ENCODE assay signal across 9 cellular contexts in genomic region chr22:37563153-37564081, GRCh38. TPM values are rescaled to one million over a fixed set of nuclear protein-coding genes. Genes with fewer than 3 reads are reported as not detected.
A peak's percentile ranks its signal among the peaks of the same experiment; 100 is the strongest.
DNase-seq lines count a peak whose midpoint lies in the region; ATAC-seq and TF ChIP-seq lines count a peak whose summit lies in the region.
"Had no signal": no experiment of that assay in that cellular context is flagged by ENCODE, and none has a peak within 500 bp of the region (broad histone marks: within the 10 kb centered on the region; RNA-seq: fewer than 3 reads in every experiment).

No MANE protein-coding gene starts in this region.

- H3K9ac ChIP-seq in H9 (ENCODE audit: extremely low read depth, insufficient read length, low read length) (no peak overlapping the region), iPS-20b (ENCODE audit: low read depth, low read length) (peak overlapping the region; percentile 20; the same call in 1 of the 2 replicates)

- H3K36me3 Mint-ChIP-seq in H9 (ENCODE audit: insufficient read depth in 1 of 3, low read depth in 3 of 3) (peaks cover 0 to 12% (median 2%) of the 10 kb centered on the region in 3 experiments; a peak in 4 of 7 replicates), T-cell (no peaks in the 10 kb centered on the region)

- intact Hi-C loops in ascending aorta (cut with DNase I) = loop anchor here (5.0 kb wide), 2 partner anchors 114 to 1969 kb away; partner anchors contain the start of genes LGALS1 and RPS19BP1

- H3K36me3 ChIP-seq in ascending aorta (peaks cover 22 to 24% of the 10 kb centered on the region in 2 donors), iPS-20b (ENCODE audit: insufficient read depth, low read depth, low read length) (no peaks in the 10 kb centered on the region)

- no peak overlapping the region for H2BK12ac ChIP-seq in H9 (ENCODE audit: insufficient read length, low read depth, low read length)

- H4K8ac ChIP-seq in H9 (replicated peaks; ENCODE audit: insufficient read length, low read depth, low read length) = no peak overlapping the region

- no peak overlapping the region for H3K56ac ChIP-seq in H9 (ENCODE audit: insufficient read length, low read depth, low read length)

- H3K9me3 ChIP-seq in H9 (ENCODE audit: control insufficient read depth, low read depth, low read length) (no peaks in the 10 kb centered on the region), ascending aorta (no peaks in the 10 kb centered on the region), iPS-20b (ENCODE audit: insufficient read depth, low read depth, low read length) (no peaks in the 10 kb centered on the region)

- no peak overlapping the region for H2AFZ ChIP-seq in H9 (ENCODE audit: low read length)

- CTCF ChIA-PET in T-cell (lab: Charles Lee) = interaction anchor here in 1 of 2 donors (0.9 to 1.5 kb wide), 2 partner anchors 29 to 44 kb away, joined by 4 to 7 read pairs; no protein-coding TSS in a partner anchor

- no peak overlapping the region for H4K91ac ChIP-seq in H9 (ENCODE audit: insufficient read length, low read depth, low read length)

- TF ChIP-seq CTCF in H9 (conservative IDR thresholded peaks at IDR 0.05) = no peak
- TF ChIP-seq CTCF in ascending aorta (IDR thresholded peaks at IDR 0.05) = no peak

- H3K4me1 Mint-ChIP-seq in H9 (peaks cover 34 to 43% of the 10 kb centered on the region in 2 experiments), T-cell (peaks cover 31 to 39% (median 34%) of the 10 kb centered on the region in 3 donors)

- H3K4me1 ChIP-seq in H9 (ENCODE audit: insufficient read depth, low read length) (no peaks in the 10 kb centered on the region; the same call in 1 of the 2 replicates), ascending aorta (peaks cover 46 to 64% of the 10 kb centered on the region in 2 donors), iPS-20b (ENCODE audit: insufficient read depth, low read length) (peaks cover 26% of the 10 kb centered on the region)

- no peak overlapping the region for H2AK5ac ChIP-seq in H9 (ENCODE audit: insufficient read length, low read length)

- H3K4me2 ChIP-seq in H9 (ENCODE audit: insufficient read depth, insufficient read length, low read length) = no peak overlapping the region

- no peaks in the 10 kb centered on the region; the same call in 1 of the 2 replicates for H3K79me2 ChIP-seq in H9 (ENCODE audit: insufficient read depth, low read length)

- H3K79me1 ChIP-seq in H9 (ENCODE audit: insufficient read depth, low read depth, low read length, poor library complexity, severe bottlenecking) = no peaks in the 10 kb centered on the region

- H3K4me3 ChIP-seq in ascending aorta (peak overlapping the region; percentile 33 to 84), iPS-20b (ENCODE audit: low read length) (no peak overlapping the region), skin epidermis (peak overlapping the region in 1 of 7 experiments; percentile 58)

- no peak overlapping the region for H3K23ac ChIP-seq in H9 (ENCODE audit: insufficient read length, low read depth, low read length)

- POLR2A ChIA-PET in T-cell (lab: Charles Lee) = no interaction called here

- H3K9me3 Mint-ChIP-seq in H9 = no peaks in the 10 kb centered on the region; a peak in 1 of 5 replicates
- no peaks in the 10 kb centered on the region for H3K9me3 Mint-ChIP-seq in T-cell

- ATAC-seq in GM19452 (IDR thresholded peaks at IDR 0.05; ENCODE audit: unreplicated experiment) (no peak), T-cell (replicated peaks in 1 of 4) (no peak), HG02642 (IDR thresholded peaks at IDR 0.05; ENCODE audit: poor library complexity, unreplicated experiment) (no peak)

- H3K27ac ChIP-seq in H9 (ENCODE audit: insufficient read length, low read depth, low read length) (no peak overlapping the region), ascending aorta (peak overlapping the region; percentile 98 to 99), iPS-20b (ENCODE audit: low read length) (no peak overlapping the region), skin epidermis (peak overlapping the region in 20 of 21 experiments; percentile 43 to 99 (median 98))
- H3K27ac ChIP-seq: HL-60 had no signal

- H4K5ac ChIP-seq in H9 (ENCODE audit: insufficient read length, low read depth, low read length) = no peak overlapping the region

- no peak overlapping the region for H2BK20ac ChIP-seq in H9 (ENCODE audit: low read depth, low read length, poor library complexity, severe bottlenecking)

- H3K27ac Mint-ChIP-seq in H9 (peak overlapping the region in 2 of 3 experiments; percentile 67 to 93; a peak in 4 of 7 replicates), T-cell (no peak overlapping the region)

- H4K20me1 ChIP-seq in H9 (ENCODE audit: control insufficient read depth, insufficient read depth, insufficient read length) = no peaks in the 10 kb centered on the region

- no peak for DNase-seq in H9
- peak in 1 of 2 donors; percentile 96 for DNase-seq in ascending aorta (ENCODE audit: low spot score in 2 of 2)
- no peak for DNase-seq in T-cell
- no peak for DNase-seq in NCI-H1417 treated with DMSO at 0.1 percent for 48 hours (lab: John Stamatoyannopoulos, UW)

- H2BK15ac ChIP-seq in H9 (ENCODE audit: low read depth, low read length) = no peak overlapping the region

- H3K4ac ChIP-seq in H9 (ENCODE audit: low read depth, low read length) = no peak overlapping the region

- H3K18ac ChIP-seq in H9 (ENCODE audit: insufficient read length, low read depth, low read length) = no peak overlapping the region

- H3K4me3 Mint-ChIP-seq in H9 (peak overlapping the region in 1 of 2 experiments; percentile 35; a peak in 2 of 5 replicates), T-cell (no peak overlapping the region)

- H3K27me3 ChIP-seq in H9 (ENCODE audit: insufficient read depth, low read length) (peaks cover 3% of the 10 kb centered on the region; the same call in 1 of the 2 replicates), ascending aorta (no peaks in the 10 kb centered on the region), iPS-20b (ENCODE audit: insufficient read depth, low read length) (peaks cover 40% of the 10 kb centered on the region)

- peaks cover 13% of the 10 kb centered on the region for H3K23me2 ChIP-seq in H9 (ENCODE audit: insufficient read length, low read depth, low read length, poor library complexity, severe bottlenecking)

- WGBS in H9 (ENCODE audit: extremely low coverage, insufficient read length, low lambda C conversion rate) = no CpG with 5 or more reads among the region's 14 CpGs

- H2BK5ac ChIP-seq in H9 (ENCODE audit: insufficient read length, low read length) = no peak overlapping the region

- H3T11ph ChIP-seq in H9 (ENCODE audit: low read length) = no peak overlapping the region

- H3K14ac ChIP-seq in H9 (ENCODE audit: insufficient read depth, low read length) = no peak overlapping the region

- H3K27me3 Mint-ChIP-seq in H9 (ENCODE audit: low read depth) (peaks cover 26% of the 10 kb centered on the region), T-cell (peaks cover 17 to 50% of the 10 kb centered on the region in 2 donors)

- H2BK120ac ChIP-seq in H9 (ENCODE audit: low read depth, low read length, poor library complexity, severe bottlenecking) = no peak overlapping the region

RNA-seq across cellular contexts. Expression of gene CDC42EP1, which starts 3.1 kb away (rescaled TPM):
- total RNA-seq in H9 (2021) = 23.0 and 24.3 TPM in 2 replicates
- 100 TPM for total RNA-seq in ascending aorta
- under 1 TPM in 3 of 5 donors, not detected in 2; 0.47 to 0.73 (median 0.62) TPM for total RNA-seq in T-cell

RNA-seq across cellular contexts. Expression of gene LGALS2, which starts 16.5 kb away (rescaled TPM):
- total RNA-seq in H9 (2021) (not detected in 2 replicates), ascending aorta (not detected), T-cell (1 to 10 TPM in 1 of 5 donors, under 1 TPM in 1, not detected in 3; 0.63 to 1.4 TPM)

RNA-seq across cellular contexts. Expression of gene CARD10, which starts 44.2 kb away (rescaled TPM):
- total RNA-seq in H9 (2021) (17.1 and 17.7 TPM in 2 replicates), ascending aorta (21.0 TPM), T-cell (under 1 TPM in 4 of 5 donors, not detected in 1; 0.44 to 0.79 (median 0.52) TPM)

RNA-seq across cellular contexts. Expression of gene GGA1, which starts 45.2 kb away (rescaled TPM):
- total RNA-seq in H9 (2021) = 56.0 and 61.7 TPM in 2 replicates
- total RNA-seq in ascending aorta = 53.5 TPM
- 100 to 1,000 TPM in 2 of 5 donors, 10 to 100 TPM in 3; 83.8 to 105 (median 97.7) TPM for total RNA-seq in T-cell

Comparison
In these comparisons a context has a peak if more than half of its experiments do, and no peak if none do; other contexts are left out.
1. H3K27ac ChIP-seq: peak in ascending aorta (2 of 2) and skin epidermis (20 of 21); none in H9 (single experiment) and iPS-20b (single experiment).
2. H3K27ac Mint-ChIP-seq: peak in H9 (2 of 3); none in T-cell (0 of 2).
3. RNA of gene CDC42EP1, which starts 3.1 kb away (total RNA-seq): 100 TPM in ascending aorta (single experiment) and 23.0 to 24.3 TPM in H9; 0.47 to 0.73 TPM in T-cell; every median in the first group is over 10 times any median in the second.
4. RNA of gene CARD10, which starts 44.2 kb away (total RNA-seq): 21.0 TPM in ascending aorta (single experiment) and 17.1 to 17.7 TPM in H9; 0.44 to 0.79 TPM in T-cell; every median in the first group is over 10 times any median in the second.